Comparison of ENCODE assay signal across 19 cellular contexts in genomic region chr2:145076085-145076484, GRCh38.
DNase-seq lines count a peak whose midpoint lies in the region; ATAC-seq, FAIRE-seq and TF ChIP-seq lines count a peak whose summit lies in the region.
"Had no signal": no experiment of that assay in that cellular context is flagged by ENCODE, and none has a peak within 500 bp of the region (broad histone marks: within the 10 kb centered on the region; RNA-seq: fewer than 3 reads in every experiment).

No MANE protein-coding gene starts in this region.

- TF ChIP-seq CTCF in liver (IDR thresholded peaks at IDR 0.05; ENCODE audit: low read depth, low read length, missing input control) (no peak), HepG2 (CRISPR knock-in tag; IDR thresholded peaks at IDR 0.05) (no peak), SK-N-SH (IDR thresholded peaks at IDR 0.05) (no peak), right lobe of liver (IDR thresholded peaks at IDR 0.05) (no peak), RWPE1 (conservative IDR thresholded peaks at IDR 0.05; ENCODE audit: low read depth) (no peak)

- H3K27ac ChIP-seq in liver (ENCODE audit: low read depth in 1 of 2, low read length in 2 of 2): no peak overlapping the region
- no peak overlapping the region for H3K27ac ChIP-seq in HepG2 (ENCODE audit: extremely low read length, insufficient read depth, low read length)
- no peak overlapping the region for H3K27ac ChIP-seq in SK-N-SH (ENCODE audit: low read depth in 2 of 2, low read length in 1 of 2)
- H3K27ac ChIP-seq in right lobe of liver: no peak overlapping the region
- H3K27ac ChIP-seq in Karpas-422 (ENCODE audit: low read length): no peak overlapping the region
- no peak overlapping the region for H3K27ac ChIP-seq in RWPE1
- H3K27ac ChIP-seq: 22Rv1, A549, C4-2B had no signal

- TF ChIP-seq RAD21 in liver (IDR thresholded peaks at IDR 0.05) (peak; percentile 26 to 51), HepG2 (CRISPR knock-in tag; IDR thresholded peaks at IDR 0.05) (no peak), SK-N-SH (IDR thresholded peaks at IDR 0.05; ENCODE audit: low read length) (no peak)

- H3K36me3 ChIP-seq in liver (ENCODE audit: control insufficient read depth in 4 of 4, insufficient read depth in 3 of 4, low read depth in 1 of 4, low read length in 3 of 4): no peaks in the 10 kb centered on the region
- H3K36me3 ChIP-seq in HepG2 (replicated peaks in 1 of 2; ENCODE audit: control insufficient read depth in 1 of 2, insufficient read depth in 2 of 2, low read length in 2 of 2): no peaks in the 10 kb centered on the region
- no peaks in the 10 kb centered on the region for H3K36me3 ChIP-seq in SK-N-SH (replicated peaks in 1 of 2; ENCODE audit: control insufficient read depth in 1 of 2, insufficient read depth in 2 of 2, low read length in 1 of 2)
- no peaks in the 10 kb centered on the region for H3K36me3 ChIP-seq in right lobe of liver
- no peaks in the 10 kb centered on the region for H3K36me3 ChIP-seq in Karpas-422 (ENCODE audit: insufficient read depth, low read length)

- H3K79me2 ChIP-seq in HepG2 (ENCODE audit: insufficient read depth, low read length) (no peaks in the 10 kb centered on the region), SK-N-SH (ENCODE audit: insufficient read depth) (no peaks in the 10 kb centered on the region), Karpas-422 (ENCODE audit: low read length) (no peaks in the 10 kb centered on the region)

- POLR2A ChIA-PET in HepG2 (lab: Yijun Ruan, JAX): no interaction called here
- POLR2A ChIA-PET in SK-N-SH (lab: Yijun Ruan, JAX): no interaction called here
- POLR2A ChIA-PET in RWPE1 (lab: Yijun Ruan, JAX; ENCODE audit: low non-redundant PET): no interaction called here

- FAIRE-seq in HepG2 (lab: Jason Lieb, UNC): no peak
- FAIRE-seq: A549, D721Med, H54 had no signal

- no peak overlapping the region for H3K4me2 ChIP-seq in HepG2 (ENCODE audit: low read depth, low read length)
- no peak overlapping the region for H3K4me2 ChIP-seq in SK-N-SH
- no peak overlapping the region for H3K4me2 ChIP-seq in Karpas-422 (ENCODE audit: low read depth, low read length, poor library complexity, severe bottlenecking)
- H3K4me2 ChIP-seq: A549, GM23338 had no signal

- no peaks in the 10 kb centered on the region for H3F3A ChIP-seq in SK-N-SH (replicated peaks; ENCODE audit: insufficient read depth)

- H3K27me3 ChIP-seq in liver (ENCODE audit: control insufficient read depth in 4 of 4, insufficient read depth in 4 of 4, low read length in 3 of 4) (no peaks in the 10 kb centered on the region), HepG2 (ENCODE audit: control insufficient read depth in 1 of 2, insufficient read depth in 2 of 2, low read length in 2 of 2) (no peaks in the 10 kb centered on the region), SK-N-SH (ENCODE audit: insufficient read depth) (no peaks in the 10 kb centered on the region), right lobe of liver (no peaks in the 10 kb centered on the region), Karpas-422 (ENCODE audit: low read length) (no peaks in the 10 kb centered on the region)

- intact Hi-C loops in HepG2 (cut with micrococcal nuclease; ENCODE audit: unreplicated experiment) (no loop called here), right lobe of liver (cut with DNase I) (no loop called here)

- TF ChIP-seq EP300 in HepG2 (IDR thresholded peaks at IDR 0.05; ENCODE audit: low read depth in 2 of 2, low read length in 2 of 2) (no peak), HepG2 (CRISPR knock-in tag; IDR thresholded peaks at IDR 0.05; ENCODE audit: borderline replicate concordance) (no peak), SK-N-SH (IDR thresholded peaks at IDR 0.05; ENCODE audit: borderline replicate concordance in 1 of 2, low read depth in 1 of 2, low read length in 1 of 2) (no peak)

- H3K9me2 ChIP-seq in SK-N-SH (no peaks in the 10 kb centered on the region), Karpas-422 (replicated peaks; ENCODE audit: insufficient read depth, low read length) (no peaks in the 10 kb centered on the region)

- no peaks in the 10 kb centered on the region for H3K9me3 ChIP-seq in liver (ENCODE audit: control insufficient read depth in 4 of 4, low read length in 3 of 4)
- peaks cover 8% of the 10 kb centered on the region; the same call in 1 of the 2 replicates for H3K9me3 ChIP-seq in HepG2 (ENCODE audit: low read length)
- no peaks in the 10 kb centered on the region for H3K9me3 ChIP-seq in SK-N-SH
- H3K9me3 ChIP-seq in right lobe of liver: no peaks in the 10 kb centered on the region
- no peaks in the 10 kb centered on the region for H3K9me3 ChIP-seq in Karpas-422 (ENCODE audit: low read length)
- H3K9me3 ChIP-seq: A549, Caco-2 had no signal

- no TSS peak for BruUV-seq in HepG2 (replicated peaks; lab: Mats Ljungman, UMichigan)

- CTCF ChIA-PET in HepG2 (lab: Yijun Ruan, JAX; ENCODE audit: low intra/inter-chr PET ratio, low total read pairs): no interaction called here
- CTCF ChIA-PET in SK-N-SH (lab: Yijun Ruan, JAX): no interaction called here
- CTCF ChIA-PET in RWPE1 (lab: Yijun Ruan, JAX): no interaction called here

- H3K4me1 ChIP-seq in liver (ENCODE audit: control insufficient read depth in 4 of 4, insufficient read depth in 4 of 4, low read length in 3 of 4) (peaks cover 0 to 9% (median 3%) of the 10 kb centered on the region in 4 donors), HepG2 (ENCODE audit: insufficient read depth, low read length) (no peaks in the 10 kb centered on the region), SK-N-SH (ENCODE audit: control insufficient read depth in 1 of 2, insufficient read depth in 2 of 2, low read depth in 1 of 2, low read length in 1 of 2) (peaks cover 0 to 3% of the 10 kb centered on the region in 2 experiments; a peak in 2 of 4 replicates), right lobe of liver (peaks cover 0 to 16% (median 0%) of the 10 kb centered on the region in 4 donors), Karpas-422 (ENCODE audit: low read length) (no peaks in the 10 kb centered on the region)
- H3K4me1 ChIP-seq: Caco-2 had no signal

- ATAC-seq in HepG2 (no peak), right lobe of liver (peak; percentile 96 to 98 (median 97)), HG02970 (IDR thresholded peaks at IDR 0.05; ENCODE audit: low FRiP score, unreplicated experiment) (no peak)
- ATAC-seq: A549, GM23338 had no signal

- H3K9ac ChIP-seq in liver (ENCODE audit: low read depth in 1 of 2, low read length in 2 of 2) (no peak overlapping the region), HepG2 (ENCODE audit: insufficient read depth, low read depth, low read length) (no peak overlapping the region), SK-N-SH (no peak overlapping the region), Karpas-422 (ENCODE audit: low read length) (no peak overlapping the region)

- H2AFZ ChIP-seq in HepG2 (ENCODE audit: low read length) (no peak overlapping the region), SK-N-SH (ENCODE audit: low read depth) (no peak overlapping the region), Karpas-422 (ENCODE audit: low read length) (no peak overlapping the region)
- H2AFZ ChIP-seq: GM23338 had no signal

- in situ Hi-C loops in HepG2 (cut with HindIII; ENCODE audit: extremely low pct_ligation_motif_present, low pct_unique_long_range_greater_than_20kb): no loop called here

- DNase-seq in HepG2 (ENCODE audit: low spot score): no peak
- DNase-seq in SK-N-SH: peak; percentile 5
- DNase-seq in right lobe of liver: peak; percentile 39 to 78 (median 75)
- no peak for DNase-seq in Karpas-422
- DNase-seq in RWPE1 (ENCODE audit: low spot score): no peak
- DNase-seq: AML-193; Caco-2; CD4-positive, alpha-beta T cell; DMS79 treated with DMSO at 0.1 percent for 48 hours; GF-D8; HCEC 1CT had no signal

- no peaks in the 10 kb centered on the region for H4K20me1 ChIP-seq in HepG2 (ENCODE audit: insufficient read depth, low read length)
- no peaks in the 10 kb centered on the region for H4K20me1 ChIP-seq in SK-N-SH (ENCODE audit: insufficient read depth)
- H4K20me1 ChIP-seq in Karpas-422 (ENCODE audit: insufficient read depth, low read depth, low read length): no peaks in the 10 kb centered on the region

- TF ChIP-seq POLR2A in HepG2 (IDR thresholded peaks at IDR 0.05; ENCODE audit: insufficient read depth in 1 of 2, low read depth in 2 of 2, low read length in 2 of 2) (no peak), right lobe of liver (IDR thresholded peaks at IDR 0.05) (no peak)

- H3K4me3 ChIP-seq in liver (ENCODE audit: low read depth in 1 of 3, low read length in 3 of 3) (no peak overlapping the region), HepG2 (replicated peaks in 1 of 3; ENCODE audit: insufficient read depth in 1 of 3, low read depth in 2 of 3, low read length in 3 of 3) (no peak overlapping the region), SK-N-SH (ENCODE audit: low read depth in 2 of 2, low read length in 1 of 2) (no peak overlapping the region), right lobe of liver (no peak overlapping the region), Karpas-422 (ENCODE audit: low read length) (no peak overlapping the region)
- H3K4me3 ChIP-seq: A549, GM23338 had no signal

- 33% methylated on average over 1 of the region's 1 CpG for WGBS in liver
- 0% methylated on average over 1 of the region's 1 CpG for WGBS in HepG2 (ENCODE audit: low lambda C conversion rate)
- 39% methylated on average over 1 of the region's 1 CpG for WGBS in SK-N-SH (ENCODE audit: low lambda C conversion rate)
- WGBS in right lobe of liver (ENCODE audit: insufficient coverage, low coverage, low lambda C conversion rate, missing lambda C conversion rate): 17% methylated on average over 1 of the region's 1 CpG

TF ChIP-seq in liver, 16 proteins besides CTCF, POLR2A, EP300 and RAD21 (continues in another document):
- TF ChIP-seq RXRA (IDR thresholded peaks at IDR 0.05) (peak; percentile 73 to 77), YY1 (IDR thresholded peaks at IDR 0.05) (peak; percentile 20), NR2F2 (IDR thresholded peaks at IDR 0.05) (no peak), GABPA (IDR thresholded peaks at IDR 0.05 in 1 of 2, conservative IDR thresholded peaks at IDR 0.05 in 1 of 2) (no peak)

TF ChIP-seq in HepG2, 621 proteins besides CTCF, POLR2A, EP300 and RAD21 (continues in another document):
- TF ChIP-seq TOE1 (CRISPR knock-in tag; IDR thresholded peaks at IDR 0.05): no peak

TF ChIP-seq in SK-N-SH, 30 proteins besides CTCF, POLR2A, EP300 and RAD21:
- TF ChIP-seq PBX3 (IDR thresholded peaks at IDR 0.05) (no peak), GATA2 (CRISPR knock-in tag; IDR thresholded peaks at IDR 0.05) (peak; percentile 61)

Comparison
In these comparisons a context has a peak if more than half of its experiments do, and no peak if none do; other contexts are left out.
1. ATAC-seq: peak in right lobe of liver (4 of 4); none in HepG2 (single experiment) and HG02970 (single experiment).
2. DNase-seq: peak in SK-N-SH (single experiment) and right lobe of liver (3 of 3); none in HepG2 (single experiment), Karpas-422 (single experiment) and RWPE1 (single experiment).